ENCODE assay signal across 8 cellular contexts in genomic region chr3:9916346-9916733, GRCh38. TPM values are rescaled to one million over a fixed set of nuclear protein-coding genes. Genes with fewer than 3 reads are reported as not detected.
DNase-seq lines count a peak whose midpoint lies in the region; ATAC-seq and TF ChIP-seq lines count a peak whose summit lies in the region.

No MANE protein-coding gene starts in this region.

- H3K9me3 ChIP-seq in MG63 = no peaks in the 10 kb centered on the region
- H3K9me3 ChIP-seq in colonic mucosa = no peaks in the 10 kb centered on the region

- peaks cover 2 to 14% (median 4%) of the 10 kb centered on the region in 5 donors for H3K27me3 Mint-ChIP-seq in naive thymus-derived CD8-positive, alpha-beta T cell

- H3K4me3 Mint-ChIP-seq in naive thymus-derived CD8-positive, alpha-beta T cell = peak overlapping the region; percentile 57 to 82 (median 79)

- POLR2A ChIA-PET in naive thymus-derived CD8-positive, alpha-beta T cell (lab: Charles Lee) = interaction anchor here (1.0 to 2.1 kb wide), 2 partner anchors 16 to 37 kb away, joined by 3 to 10 read pairs; no protein-coding TSS in a partner anchor

- no peak for ATAC-seq in naive thymus-derived CD8-positive, alpha-beta T cell

- no peaks in the 10 kb centered on the region for H3K27me3 ChIP-seq in MG63
- no peaks in the 10 kb centered on the region for H3K27me3 ChIP-seq in colonic mucosa

- no peaks in the 10 kb centered on the region for H3K9me3 Mint-ChIP-seq in naive thymus-derived CD8-positive, alpha-beta T cell

- peaks cover 0 to 2% (median 0%) of the 10 kb centered on the region in 3 donors for H3K36me3 Mint-ChIP-seq in naive thymus-derived CD8-positive, alpha-beta T cell

- no peak for TF ChIP-seq CTCF in colonic mucosa (IDR thresholded peaks at IDR 0.05)

- intact Hi-C loops in colonic mucosa (cut with DNase I) = no loop called here

- H3K27ac ChIP-seq in colonic mucosa = peak overlapping the region; percentile 85

- H3K9ac ChIP-seq in colonic mucosa (ENCODE audit: low read depth in 2 of 2, low read length in 2 of 2) = peak overlapping the region; percentile 66 to 90

- peak; percentile 59 for DNase-seq in AG08396 (ENCODE audit: low spot score)
- peak; percentile 19 for DNase-seq in MG63
- DNase-seq in colonic mucosa = peak; percentile 39
- no peak for DNase-seq in naive thymus-derived CD8-positive, alpha-beta T cell
- DNase-seq in inferior parietal cortex (ENCODE audit: extremely low spot score) = no peak
- no peak for DNase-seq in COLO829 (ENCODE audit: low spot score)
- no peak for DNase-seq in stimulated activated CD4-positive, alpha-beta T cell treated with anti-CD3 and anti-CD28 coated beads, Interleukin-12 subunit alpha, Interleukin-12 subunit beta, amount 100 ng/mL, for 4 hours
- no peak for DNase-seq in NCI-H510A (lab: John Stamatoyannopoulos, UW)

- H3K4me3 ChIP-seq in MG63 (peak overlapping the region; percentile 35), colonic mucosa (peak overlapping the region; percentile 34)

- H3K4me1 ChIP-seq in colonic mucosa = peaks cover 6% of the 10 kb centered on the region

- H3K36me3 ChIP-seq in MG63 = no peaks in the 10 kb centered on the region
- no peaks in the 10 kb centered on the region for H3K36me3 ChIP-seq in colonic mucosa

- H3K4me1 Mint-ChIP-seq in naive thymus-derived CD8-positive, alpha-beta T cell = peaks cover 3 to 23% (median 18%) of the 10 kb centered on the region in 4 donors

- peak overlapping the region in 2 of 10 donors; percentile 19 to 56 for H3K27ac Mint-ChIP-seq in naive thymus-derived CD8-positive, alpha-beta T cell

RNA-seq across cellular contexts. Expression of gene IL17RC, which starts 0.6 kb away (rescaled TPM):
- total RNA-seq in MG63 (2014; rRNA removed; shearing (Covaris generic); ENCODE audit: low replicate concordance) = 12.1 and 14.8 TPM in 2 replicates
- 10 to 100 TPM; 21.2 to 26.8 TPM for total RNA-seq in colonic mucosa
- total RNA-seq in naive thymus-derived CD8-positive, alpha-beta T cell = under 1 TPM; 0.39 to 0.66 TPM
- 10 to 100 TPM in 1 of 3 donors, 1 to 10 TPM in 2; 9.5 to 10.0 (median 9.8) TPM for polyA plus RNA-seq in naive thymus-derived CD8-positive, alpha-beta T cell

RNA-seq across cellular contexts. Expression of gene IL17RE, which starts 13.7 kb away (rescaled TPM):
- total RNA-seq in MG63 (2014; rRNA removed; shearing (Covaris generic); ENCODE audit: low replicate concordance) = 0.30 TPM in 1 of 2 replicates, not detected in the other
- 10 to 100 TPM; 66.4 to 71.4 TPM for total RNA-seq in colonic mucosa
- total RNA-seq in naive thymus-derived CD8-positive, alpha-beta T cell = 1 to 10 TPM in 1 of 2 experiments, under 1 TPM in 1; 0.88 to 1.3 TPM
- polyA plus RNA-seq in naive thymus-derived CD8-positive, alpha-beta T cell = under 1 TPM in 2 of 3 donors, not detected in 1; 0.16 to 0.64 TPM

RNA-seq across cellular contexts. Expression of gene CRELD1, which starts 17.3 kb away (rescaled TPM):
- 19.1 and 22.6 TPM in 2 replicates for total RNA-seq in MG63 (2014; rRNA removed; shearing (Covaris generic); ENCODE audit: low replicate concordance)
- total RNA-seq in colonic mucosa = 10 to 100 TPM; 23.3 to 40.4 TPM
- 10 to 100 TPM; 53.4 to 58.3 TPM for total RNA-seq in naive thymus-derived CD8-positive, alpha-beta T cell
- 10 to 100 TPM; 25.5 to 33.3 (median 29.2) TPM for polyA plus RNA-seq in naive thymus-derived CD8-positive, alpha-beta T cell

RNA-seq across cellular contexts. Expression of gene JAGN1, which starts 25.9 kb away (rescaled TPM):
- total RNA-seq in MG63 (2014; rRNA removed; shearing (Covaris generic); ENCODE audit: low replicate concordance) = 21.4 and 23.1 TPM in 2 replicates
- total RNA-seq in colonic mucosa = 10 to 100 TPM; 43.7 to 51.2 TPM
- 10 to 100 TPM; 38.0 to 40.4 TPM for total RNA-seq in naive thymus-derived CD8-positive, alpha-beta T cell
- polyA plus RNA-seq in naive thymus-derived CD8-positive, alpha-beta T cell = 10 to 100 TPM; 38.4 to 48.5 (median 39.8) TPM

RNA-seq across cellular contexts. Expression of gene PRRT3, which starts 35.9 kb away (rescaled TPM):
- total RNA-seq in MG63 (2014; rRNA removed; shearing (Covaris generic); ENCODE audit: low replicate concordance) = 0.23 TPM in 1 of 2 replicates, not detected in the other
- 1 to 10 TPM in 1 of 2 donors, under 1 TPM in 1; 0.96 to 1.1 TPM for total RNA-seq in colonic mucosa
- total RNA-seq in naive thymus-derived CD8-positive, alpha-beta T cell = 1 to 10 TPM; 5.5 to 6.3 TPM
- polyA plus RNA-seq in naive thymus-derived CD8-positive, alpha-beta T cell = 1 to 10 TPM; 2.2 to 4.4 (median 3.1) TPM

Comparison
In these comparisons a context has a peak if more than half of its experiments do, and no peak if none do; other contexts are left out.
1. DNase-seq: peak in AG08396 (single experiment), MG63 (single experiment) and colonic mucosa (single experiment); none in naive thymus-derived CD8-positive, alpha-beta T cell (0 of 10), inferior parietal cortex (single experiment), COLO829 (single experiment), stimulated activated CD4-positive, alpha-beta T cell treated with anti-CD3 and anti-CD28 coated beads, Interleukin-12 subunit alpha, Interleukin-12 subunit beta, amount 100 ng/mL, for 4 hours (single experiment) and NCI-H510A (single experiment).
2. RNA of gene IL17RE, which starts 13.7 kb away (total RNA-seq): 66.4 to 71.4 TPM in colonic mucosa; 0.88 to 1.3 TPM in naive thymus-derived CD8-positive, alpha-beta T cell and 0.30 TPM in MG63; every median in the first group is over 10 times any median in the second.